9 cellular contexts compared by ENCODE assay signal in the genomic region with DNA sequence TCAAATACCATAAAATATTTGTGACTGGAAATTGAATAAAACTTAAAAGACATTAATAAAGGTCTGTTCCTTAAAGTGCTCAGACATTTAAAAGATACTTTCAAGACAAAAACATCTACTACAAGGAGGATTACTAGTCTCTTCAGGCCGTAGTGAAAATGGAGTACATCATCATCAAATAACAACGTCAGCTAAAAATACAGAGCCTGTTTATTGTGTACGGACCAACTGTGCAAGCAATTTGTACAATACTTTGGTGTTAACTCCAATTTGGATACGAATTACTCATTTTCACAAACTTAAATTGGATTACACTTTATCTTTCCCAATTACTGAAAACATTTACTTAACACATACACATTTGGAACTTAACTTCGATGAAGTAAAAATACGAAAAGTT. TPM values are rescaled to one million over a fixed set of nuclear protein-coding genes. Genes with fewer than 3 reads are reported as not detected.
A peak's percentile ranks its signal among the peaks of the same experiment; 100 is the strongest.
DNase-seq lines count a peak whose midpoint lies in the region; ATAC-seq and TF ChIP-seq lines count a peak whose summit lies in the region.
"Had no signal": no experiment of that assay in that cellular context is flagged by ENCODE, and none has a peak within 500 bp of the region (broad histone marks: within the 10 kb centered on the region; RNA-seq: fewer than 3 reads in every experiment).

No MANE protein-coding gene starts in this region.

- H4K8ac ChIP-seq in mesenchymal stem cell (ENCODE audit: low read length) = no peak overlapping the region

- peak overlapping the region; percentile 65 to 99 (median 88) for H3K4me3 ChIP-seq in heart right ventricle
- peak overlapping the region; percentile 63 to 87 (median 85) for H3K4me3 ChIP-seq in mammary epithelial cell (replicated peaks in 1 of 3; ENCODE audit: insufficient read depth in 1 of 3, low read depth in 2 of 3, low read length in 3 of 3)
- peak overlapping the region in 1 of 2 experiments; percentile 96 for H3K4me3 ChIP-seq in mesenchymal stem cell (ENCODE audit: insufficient read depth in 1 of 2, low read depth in 1 of 2, low read length in 2 of 2)
- H3K4me3 ChIP-seq in uterus = peak overlapping the region; percentile 71 to 92

- dilution Hi-C loops in mammary epithelial cell (cut with HindIII; ENCODE audit: low sequenced_read_pairs) = no loop called here

- H3K27me3 ChIP-seq in heart right ventricle = peaks cover 0 to 36% (median 0%) of the 10 kb centered on the region in 7 donors
- no peaks in the 10 kb centered on the region for H3K27me3 ChIP-seq in mammary epithelial cell (ENCODE audit: insufficient read depth, low read length)
- no peaks in the 10 kb centered on the region for H3K27me3 ChIP-seq in mesenchymal stem cell (ENCODE audit: control insufficient read depth in 1 of 2, insufficient read depth in 1 of 2, low read length in 2 of 2)
- H3K27me3 ChIP-seq in uterus = no peaks in the 10 kb centered on the region

- H4K20me1 ChIP-seq in mammary epithelial cell (ENCODE audit: insufficient read depth, low read length) = no peaks in the 10 kb centered on the region

- H2BK120ac ChIP-seq in mesenchymal stem cell (ENCODE audit: low read depth, low read length) = no peak overlapping the region

- WGBS in heart right ventricle, 2 donors = 24 to 28% methylated on average over 6 of the region's 6 CpGs
- 0% methylated on average over 6 of the region's 6 CpGs for WGBS in mammary epithelial cell (ENCODE audit: low coverage, missing lambda C conversion rate)
- 55% methylated on average over 6 of the region's 6 CpGs for WGBS in mesenchymal stem cell

- DNase-seq in heart right ventricle (no peak), cardiac septum (ENCODE audit: low spot score) (no peak), mammary epithelial cell (peak; percentile 32), mesenchymal stem cell (peak; percentile 26), uterus (no peak), DMS79 (lab: John Stamatoyannopoulos, UW) (no peak), GM10266 (ENCODE audit: extremely low spot score) (no peak), GM20000 (ENCODE audit: low spot score) (no peak)
- DNase-seq: substantia nigra had no signal

- H2BK15ac ChIP-seq in mesenchymal stem cell (ENCODE audit: low read depth, poor library complexity, severe bottlenecking) = no peak overlapping the region

- peaks cover 0 to 24% (median 12%) of the 10 kb centered on the region in 9 donors for H3K4me1 ChIP-seq in heart right ventricle
- peaks cover 16% of the 10 kb centered on the region for H3K4me1 ChIP-seq in mammary epithelial cell (ENCODE audit: insufficient read depth, low read length)
- peaks cover 2% of the 10 kb centered on the region for H3K4me1 ChIP-seq in mesenchymal stem cell (ENCODE audit: control insufficient read depth, insufficient read depth, low read depth, low read length)
- H3K4me1 ChIP-seq in uterus = no peaks in the 10 kb centered on the region

- peaks cover 3% of the 10 kb centered on the region for H3K79me2 ChIP-seq in mammary epithelial cell (ENCODE audit: insufficient read depth, low read length)

- no peak overlapping the region for H3K4ac ChIP-seq in mesenchymal stem cell (ENCODE audit: low read depth in 1 of 2, low read length in 2 of 2)

- H2AK5ac ChIP-seq in mesenchymal stem cell (ENCODE audit: low read length, severe bottlenecking) = no peak overlapping the region

- H3K9me3 ChIP-seq in heart right ventricle (no peaks in the 10 kb centered on the region), mammary epithelial cell (replicated peaks; ENCODE audit: insufficient read depth, low read length) (no peaks in the 10 kb centered on the region), mesenchymal stem cell (ENCODE audit: control insufficient read depth, low read length) (no peaks in the 10 kb centered on the region), uterus (no peaks in the 10 kb centered on the region)

- peak overlapping the region; percentile 88 for H3K9ac ChIP-seq in mammary epithelial cell (ENCODE audit: insufficient read depth, low read length)
- H3K9ac ChIP-seq in mesenchymal stem cell (ENCODE audit: low read length) = peak overlapping the region; percentile 90

- H3K18ac ChIP-seq in mesenchymal stem cell (ENCODE audit: low read depth in 1 of 2, low read length in 2 of 2) = no peak overlapping the region

- no peak overlapping the region for H4K91ac ChIP-seq in mesenchymal stem cell (ENCODE audit: low read length)

- no TSS peak for BruUV-seq in mammary epithelial cell (replicated peaks; lab: Mats Ljungman, UMichigan)

- H3K79me1 ChIP-seq in mesenchymal stem cell (replicated peaks; ENCODE audit: low read length, poor library complexity, severe bottlenecking) = peaks cover 3% of the 10 kb centered on the region

- no peak for ATAC-seq in heart right ventricle

- peak overlapping the region in 3 of 10 donors; percentile 83 to 92 (median 88) for H3K27ac ChIP-seq in heart right ventricle
- H3K27ac ChIP-seq in mammary epithelial cell (ENCODE audit: insufficient read depth, low read depth, low read length) = peak overlapping the region; percentile 82
- no peak overlapping the region for H3K27ac ChIP-seq in mesenchymal stem cell (ENCODE audit: low read length, poor library complexity, severe bottlenecking)
- H3K27ac ChIP-seq in uterus = peak overlapping the region in 1 of 2 donors; percentile 93

- TF ChIP-seq CTCF in heart right ventricle (IDR thresholded peaks at IDR 0.05) (no peak), mammary epithelial cell (conservative IDR thresholded peaks at IDR 0.05 in 1 of 2, IDR thresholded peaks at IDR 0.05 in 1 of 2; ENCODE audit: extremely low read depth in 1 of 2, insufficient read depth in 1 of 2, low read depth in 1 of 2, low read length in 2 of 2) (no peak), uterus (IDR thresholded peaks at IDR 0.05) (no peak), GM10266 (IDR thresholded peaks at IDR 0.05; ENCODE audit: control insufficient read depth, insufficient read depth, low read depth, missing control alignments) (no peak), GM20000 (IDR thresholded peaks at IDR 0.05; ENCODE audit: extremely low read depth, missing control alignments) (no peak)

- no peak overlapping the region for H2BK12ac ChIP-seq in mesenchymal stem cell (ENCODE audit: low read length in 2 of 2)

- H3K23ac ChIP-seq in mesenchymal stem cell (ENCODE audit: low read length in 2 of 2) = no peak overlapping the region

- H2BK5ac ChIP-seq in mesenchymal stem cell (ENCODE audit: low read depth, low read length, poor library complexity, severe bottlenecking) = no peak overlapping the region

- CTCF ChIA-PET in mammary epithelial cell (lab: Charles Lee; ENCODE audit: low non-redundant PET) = no interaction called here

- no peak overlapping the region for H3K14ac ChIP-seq in mesenchymal stem cell (ENCODE audit: low read length in 2 of 2)

- H2AFZ ChIP-seq in mammary epithelial cell (ENCODE audit: low read depth, low read length) (peak overlapping the region; percentile 99), mesenchymal stem cell (ENCODE audit: low read depth, low read length) (no peak overlapping the region)

- peak overlapping the region; percentile 92 for H3K4me2 ChIP-seq in mammary epithelial cell (ENCODE audit: insufficient read depth, low read depth, low read length)
- H3K4me2 ChIP-seq in mesenchymal stem cell (ENCODE audit: low read length, poor library complexity, severe bottlenecking) = no peak overlapping the region

- TF ChIP-seq POLR2A in uterus (IDR thresholded peaks at IDR 0.05) = no peak

- intact Hi-C loops in heart right ventricle (cut with DNase I) (no loop called here), cardiac septum (cut with DNase I) (no loop called here), mammary epithelial cell (cut with micrococcal nuclease) (loop anchor here (1.0 kb wide), 1 partner anchor 14 kb away; no protein-coding TSS in a partner anchor), uterus (cut with DNase I; ENCODE audit: low total_unique reads) (no loop called here)

- H3K36me3 ChIP-seq in heart right ventricle (peaks cover 0 to 9% (median 0%) of the 10 kb centered on the region in 9 donors), mammary epithelial cell (ENCODE audit: insufficient read depth, low read length) (no peaks in the 10 kb centered on the region), mesenchymal stem cell (ENCODE audit: control insufficient read depth in 1 of 2, insufficient read depth in 2 of 2, low read depth in 1 of 2, low read length in 2 of 2) (peaks cover 0 to 3% of the 10 kb centered on the region in 2 experiments), uterus (no peaks in the 10 kb centered on the region)

- in situ Hi-C loops in mammary epithelial cell (cut with MboI; ENCODE audit: low sequenced_read_pairs in 2 of 2) = no loop called here

RNA-seq across cellular contexts. Expression of a gene that starts 0.9 kb away (rescaled TPM):
- 1 to 10 TPM; 4.1 to 7.5 (median 4.7) TPM for total RNA-seq in heart right ventricle
- polyA plus RNA-seq in heart right ventricle = 1 to 10 TPM; 2.9 to 4.0 TPM
- total RNA-seq in cardiac septum = 5.9 TPM
- 1 to 10 TPM; 2.4 to 5.2 TPM for total RNA-seq in mammary epithelial cell
- 0.65 TPM for polyA plus RNA-seq in mammary epithelial cell
- polyA minus RNA-seq in mammary epithelial cell = not detected
- polyA plus RNA-seq in mesenchymal stem cell (2013, experiment 1 of 2) = 2.1 TPM
- polyA plus RNA-seq in mesenchymal stem cell (2013, experiment 2 of 2) = 2.3 TPM
- total RNA-seq in uterus = 10 to 100 TPM in 1 of 4 donors, 1 to 10 TPM in 3; 3.1 to 18.9 (median 3.9) TPM

RNA-seq across cellular contexts. Expression of a gene that starts 1.0 kb away (rescaled TPM):
- 10 to 100 TPM in 8 of 10 donors, 1 to 10 TPM in 2; 8.4 to 20.3 (median 13.9) TPM for total RNA-seq in heart right ventricle
- 10 to 100 TPM in 1 of 2 donors, 1 to 10 TPM in 1; 5.8 to 82.7 TPM for polyA plus RNA-seq in heart right ventricle
- total RNA-seq in cardiac septum = 25.6 TPM
- total RNA-seq in mammary epithelial cell = 10 to 100 TPM; 11.8 to 18.1 TPM
- 3.5 TPM for polyA plus RNA-seq in mammary epithelial cell
- not detected for polyA minus RNA-seq in mammary epithelial cell
- polyA plus RNA-seq in mesenchymal stem cell (2013, experiment 1 of 2) = 1.8 TPM
- polyA plus RNA-seq in mesenchymal stem cell (2013, experiment 2 of 2) = 1.5 TPM
- total RNA-seq in uterus = 10 to 100 TPM; 24.6 to 47.2 (median 33.3) TPM

RNA-seq across cellular contexts. Expression of a gene that starts 35.9 kb away (rescaled TPM):
- total RNA-seq in heart right ventricle (1 to 10 TPM in 1 of 10 donors, under 1 TPM in 9; 0.20 to 1.3 (median 0.54) TPM), cardiac septum (0.86 TPM), mammary epithelial cell (under 1 TPM; 0.09 to 0.50 TPM), uterus (1 to 10 TPM in 2 of 4 donors, under 1 TPM in 2; under 0.01 to 1.5 (median 0.75) TPM)
- polyA plus RNA-seq in heart right ventricle (1 to 10 TPM in 1 of 2 donors, under 1 TPM in 1; 0.10 to 1.4 TPM), mammary epithelial cell (0.01 TPM)
- 0.52 TPM for polyA minus RNA-seq in mammary epithelial cell
- under 0.01 TPM for polyA plus RNA-seq in mesenchymal stem cell (2013, experiment 1 of 2)
- polyA plus RNA-seq in mesenchymal stem cell (2013, experiment 2 of 2) = under 0.01 TPM

Comparison
In these comparisons a context has a peak if more than half of its experiments do, and no peak if none do; other contexts are left out.
1. DNase-seq: peak in mammary epithelial cell (single experiment) and mesenchymal stem cell (single experiment); none in heart right ventricle (0 of 2), cardiac septum (single experiment), uterus (0 of 2), DMS79 (single experiment), GM10266 (single experiment) and GM20000 (single experiment).